In the genomic region with DNA sequence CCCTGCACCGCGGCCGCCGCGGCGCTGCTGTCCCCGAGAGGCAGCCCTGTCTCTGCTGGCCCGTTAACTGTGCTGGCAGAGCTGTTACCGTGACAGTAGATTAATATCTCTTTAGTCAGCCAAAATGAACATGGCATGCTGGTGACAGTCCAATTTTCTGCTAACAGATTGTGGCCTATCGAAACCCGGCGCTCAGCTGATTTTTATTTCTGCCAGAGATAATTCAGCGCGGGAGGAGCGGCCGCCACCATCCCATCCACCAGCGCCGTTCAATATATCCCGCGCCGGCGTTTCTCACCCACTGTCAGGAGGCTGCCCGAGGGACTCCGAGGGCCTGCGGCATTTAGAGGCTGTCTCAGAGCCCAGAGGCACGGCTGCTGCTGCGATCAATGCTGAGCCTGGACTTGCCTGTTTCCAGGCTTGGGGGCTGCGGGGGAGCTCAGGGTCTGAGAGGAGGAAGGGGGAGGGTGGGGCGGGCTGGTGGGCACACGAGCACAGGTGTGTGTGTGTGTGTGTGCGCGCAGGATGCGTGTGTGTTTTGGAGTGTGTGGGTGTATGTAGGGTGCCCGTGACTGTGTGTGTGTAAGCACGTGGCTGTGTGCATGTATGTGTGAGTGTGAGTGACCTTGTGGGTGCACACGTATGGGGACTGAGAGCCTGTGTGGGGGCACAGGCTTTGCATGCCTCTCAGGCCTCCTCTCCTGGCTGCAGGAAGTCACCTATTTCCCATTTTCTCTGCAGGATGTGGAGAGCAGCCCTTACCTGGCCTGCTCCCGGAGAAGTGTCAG, we compare ENCODE assay signal across 17 cellular contexts.
DNase-seq lines count a peak whose midpoint lies in the region; ATAC-seq and TF ChIP-seq lines count a peak whose summit lies in the region.
"Had no signal": no experiment of that assay in that cellular context is flagged by ENCODE, and none has a peak within 500 bp of the region (broad histone marks: within the 10 kb centered on the region; RNA-seq: fewer than 3 reads in every experiment).

No MANE protein-coding gene starts in this region.

- no peaks in the 10 kb centered on the region for H3K4me1 Mint-ChIP-seq in stimulated activated effector memory CD8-positive, alpha-beta T cell treated with anti-CD3 and anti-CD28 coated beads, Interleukin-12 subunit alpha, Interleukin-12 subunit beta, amount 100 ng/mL, for 72 hours
- H3K4me1 Mint-ChIP-seq: CD4-positive, alpha-beta memory T cell had no signal

- intact Hi-C loops in prostate gland (cut with DNase I), result no loop called here

- H3K9me3 Mint-ChIP-seq in stimulated activated effector memory CD8-positive, alpha-beta T cell treated with anti-CD3 and anti-CD28 coated beads, Interleukin-12 subunit alpha, Interleukin-12 subunit beta, amount 100 ng/mL, for 72 hours, result peaks cover 5% of the 10 kb centered on the region
- H3K9me3 Mint-ChIP-seq: CD4-positive, alpha-beta memory T cell had no signal

- H3K4me3 ChIP-seq in LNCaP clone FGC (ENCODE audit: low read depth, low read length), result no peak overlapping the region
- H3K4me3 ChIP-seq in prostate gland, result no peak overlapping the region
- H3K4me3 ChIP-seq: HAP-1 had no signal

- peaks cover 2% of the 10 kb centered on the region for H3K27me3 ChIP-seq in prostate gland (replicated peaks; ENCODE audit: insufficient read depth)

- H3K27ac Mint-ChIP-seq in stimulated activated effector memory CD8-positive, alpha-beta T cell treated with anti-CD3 and anti-CD28 coated beads, Interleukin-12 subunit alpha, Interleukin-12 subunit beta, amount 100 ng/mL, for 72 hours, result no peak overlapping the region
- H3K27ac Mint-ChIP-seq: CD4-positive, alpha-beta memory T cell; HFFc6 had no signal

- no peak for TF ChIP-seq POLR2A in prostate gland (IDR thresholded peaks at IDR 0.05)

- 43% methylated on average over 33 of the region's 37 CpGs for whole genome bisulfite sequencing in prostate gland

- H3K9me3 ChIP-seq in prostate gland, result no peaks in the 10 kb centered on the region
- H3K9me3 ChIP-seq: BE2C, HAP-1 had no signal

- no peaks in the 10 kb centered on the region for H3K36me3 Mint-ChIP-seq in stimulated activated effector memory CD8-positive, alpha-beta T cell treated with anti-CD3 and anti-CD28 coated beads, Interleukin-12 subunit alpha, Interleukin-12 subunit beta, amount 100 ng/mL, for 72 hours
- H3K36me3 Mint-ChIP-seq: CD4-positive, alpha-beta memory T cell had no signal

- no peak for TF ChIP-seq CTCF in LNCaP clone FGC (IDR thresholded peaks at IDR 0.05; ENCODE audit: control insufficient read depth, extremely low read depth, insufficient read depth)
- no peak for TF ChIP-seq CTCF in prostate gland (IDR thresholded peaks at IDR 0.05)

- no peak overlapping the region for H3K4me3 Mint-ChIP-seq in stimulated activated effector memory CD8-positive, alpha-beta T cell treated with anti-CD3 and anti-CD28 coated beads, Interleukin-12 subunit alpha, Interleukin-12 subunit beta, amount 100 ng/mL, for 72 hours
- H3K4me3 Mint-ChIP-seq: CD4-positive, alpha-beta memory T cell; HFFc6 had no signal

- no peak for ATAC-seq in stimulated activated effector memory CD8-positive, alpha-beta T cell treated with anti-CD3 and anti-CD28 coated beads, Interleukin-12 subunit alpha, Interleukin-12 subunit beta, amount 100 ng/mL, for 72 hours
- ATAC-seq in HG02885 (IDR thresholded peaks at IDR 0.05; ENCODE audit: poor library complexity, unreplicated experiment), result no peak
- ATAC-seq: HepG2 had no signal

- H3K4me1 ChIP-seq in prostate gland (replicated peaks), result no peaks in the 10 kb centered on the region
- H3K4me1 ChIP-seq: BE2C, HAP-1 had no signal

- no peak overlapping the region for H3K27ac ChIP-seq in prostate gland
- H3K27ac ChIP-seq: C4-2B had no signal

- peak; percentile 26 for DNase-seq in G401 (ENCODE audit: low spot score)
- DNase-seq in LNCaP clone FGC (ENCODE audit: low read depth), result peak; percentile 47
- peak; percentile 7 for DNase-seq in cerebellar cortex (ENCODE audit: low spot score)
- DNase-seq in prostate gland (ENCODE audit: low spot score), result peak; percentile 59
- DNase-seq in stimulated activated CD4-positive, alpha-beta T cell treated with anti-CD3 and anti-CD28 coated beads, Interleukin-4, amount 100 ng/mL, for 4 hours, result no peak
- no peak for DNase-seq in stimulated activated effector memory CD8-positive, alpha-beta T cell treated with anti-CD3 and anti-CD28 coated beads, Interleukin-12 subunit alpha, Interleukin-12 subunit beta, amount 100 ng/mL, for 72 hours (ENCODE audit: low spot score in 2 of 2)
- DNase-seq: BE2C; CD4-positive, alpha-beta memory T cell; DMS153; DMS79 treated with DMSO at 0.1 percent for 48 hours; EL; GDM1; HFFc6 had no signal

- in situ Hi-C loops in G401 (cut with HindIII; ENCODE audit: low sequenced_read_pairs), result no loop called here

- H3K36me3 ChIP-seq in prostate gland, result no peaks in the 10 kb centered on the region
- H3K36me3 ChIP-seq: BE2C, HAP-1 had no signal

Comparison
In these comparisons a context has a peak if more than half of its experiments do, and no peak if none do; other contexts are left out.
1. DNase-seq: peak in G401 (single experiment), LNCaP clone FGC (single experiment), cerebellar cortex (single experiment) and prostate gland (single experiment); none in stimulated activated CD4-positive, alpha-beta T cell treated with anti-CD3 and anti-CD28 coated beads, Interleukin-4, amount 100 ng/mL, for 4 hours (0 of 2) and stimulated activated effector memory CD8-positive, alpha-beta T cell treated with anti-CD3 and anti-CD28 coated beads, Interleukin-12 subunit alpha, Interleukin-12 subunit beta, amount 100 ng/mL, for 72 hours (0 of 2).